Comparison of ENCODE assay signal across 1 cellular context in genomic region chr6:135498178-135498841, GRCh38.
TF ChIP-seq lines count a peak whose summit lies in the region.

No MANE protein-coding gene starts in this region.

TF ChIP-seq in HepG2, 621 proteins besides CTCF, POLR2A, EP300 and RAD21 (continued from another document and continues in another):
- TF ChIP-seq TCF12 (IDR thresholded peaks at IDR 0.05) (no peak), TCF12 (CRISPR knock-in tag; IDR thresholded peaks at IDR 0.05) (no peak), ZNF431 (CRISPR knock-in tag; IDR thresholded peaks at IDR 0.05; ENCODE audit: borderline replicate concordance, low read depth) (no peak), FOXO4 (CRISPR knock-in tag; conservative IDR thresholded peaks at IDR 0.05) (no peak), JUND (CRISPR knock-in tag; IDR thresholded peaks at IDR 0.05) (peak; percentile 78), NR0B2 (CRISPR knock-in tag; IDR thresholded peaks at IDR 0.05) (no peak), DDIT3 (CRISPR knock-in tag; IDR thresholded peaks at IDR 0.05) (no peak), ZNF232 (CRISPR knock-in tag; IDR thresholded peaks at IDR 0.05; ENCODE audit: borderline replicate concordance) (0 out of 2 replicates have a peak, but pooled peaks have one; percentile 27), ZBTB46 (CRISPR knock-in tag; IDR thresholded peaks at IDR 0.05; ENCODE audit: borderline replicate concordance) (no peak), SRSF4 (IDR thresholded peaks at IDR 0.05; ENCODE audit: low read depth, low read length, poor library complexity, severe bottlenecking) (no peak), NR3C1 (CRISPR knock-in tag; IDR thresholded peaks at IDR 0.05) (no peak), MED1 (CRISPR knock-in tag; IDR thresholded peaks at IDR 0.05) (no peak), SRSF1 (optimal IDR thresholded peaks at IDR 0.05; ENCODE audit: low read depth, low read length) (no peak), ZKSCAN1 (IDR thresholded peaks at IDR 0.05; ENCODE audit: low read length) (0 out of 2 replicates have a peak, but pooled peaks have one; percentile 11), ZNF766 (CRISPR knock-in tag; IDR thresholded peaks at IDR 0.05; ENCODE audit: borderline replicate concordance) (no peak), HMG20A (CRISPR knock-in tag; IDR thresholded peaks at IDR 0.05; ENCODE audit: borderline replicate concordance) (no peak; the same call in none of the 2 replicates), GFI1 (CRISPR knock-in tag; IDR thresholded peaks at IDR 0.05; ENCODE audit: borderline replicate concordance) (no peak), YEATS2 (CRISPR knock-in tag; IDR thresholded peaks at IDR 0.05; ENCODE audit: borderline replicate concordance) (no peak; the same call in 1 of the 2 replicates), ZNF598 (CRISPR knock-in tag; IDR thresholded peaks at IDR 0.05; ENCODE audit: borderline replicate concordance) (no peak), CEBPG (CRISPR knock-in tag; IDR thresholded peaks at IDR 0.05) (peak; percentile 65), ZNF121 (CRISPR knock-in tag; IDR thresholded peaks at IDR 0.05) (no peak), SIN3A (IDR thresholded peaks at IDR 0.05; ENCODE audit: borderline replicate concordance, low read depth, low read length) (peak; percentile 34), SNAPC5 (CRISPR knock-in tag; IDR thresholded peaks at IDR 0.05; ENCODE audit: borderline replicate concordance) (no peak), ZNF781 (CRISPR knock-in tag; IDR thresholded peaks at IDR 0.05; ENCODE audit: borderline replicate concordance, not compliant biosample characterization) (no peak), ZBTB8A (CRISPR knock-in tag; IDR thresholded peaks at IDR 0.05; ENCODE audit: borderline replicate concordance, low read depth) (no peak), KAT8 (CRISPR knock-in tag; IDR thresholded peaks at IDR 0.05) (no peak; the same call in 1 of the 2 replicates), ZZZ3 (CRISPR knock-in tag; IDR thresholded peaks at IDR 0.05; ENCODE audit: borderline replicate concordance) (no peak; the same call in 1 of the 2 replicates), ZBTB4 (CRISPR knock-in tag; IDR thresholded peaks at IDR 0.05; ENCODE audit: borderline replicate concordance) (no peak), KMT2B (CRISPR knock-in tag; IDR thresholded peaks at IDR 0.05) (no peak), FOXJ3 (CRISPR knock-in tag; IDR thresholded peaks at IDR 0.05; ENCODE audit: borderline replicate concordance) (no peak), TP53 (CRISPR knock-in tag; conservative IDR thresholded peaks at IDR 0.05) (no peak), ZNF552 (CRISPR knock-in tag; IDR thresholded peaks at IDR 0.05; ENCODE audit: borderline replicate concordance) (no peak), HNF4G (IDR thresholded peaks at IDR 0.05; ENCODE audit: borderline replicate concordance, low read depth, low read length) (no peak), HNF4G (CRISPR knock-in tag; IDR thresholded peaks at IDR 0.05; ENCODE audit: borderline replicate concordance, low read depth) (no peak), HDAC6 (IDR thresholded peaks at IDR 0.05; ENCODE audit: low read depth, low read length) (no peak), ZNF784 (CRISPR knock-in tag; IDR thresholded peaks at IDR 0.05; ENCODE audit: borderline replicate concordance) (0 out of 2 replicates have a peak, but pooled peaks have one; percentile 45), PPARG (CRISPR knock-in tag; conservative IDR thresholded peaks at IDR 0.05) (no peak), ZNF333 (CRISPR knock-in tag; IDR thresholded peaks at IDR 0.05; ENCODE audit: borderline replicate concordance) (no peak), HDAC1 (CRISPR knock-in tag; IDR thresholded peaks at IDR 0.05) (no peak), GABPB1 (CRISPR knock-in tag; IDR thresholded peaks at IDR 0.05) (no peak), TRAFD1 (CRISPR knock-in tag; IDR thresholded peaks at IDR 0.05; ENCODE audit: borderline replicate concordance) (no peak), KLF13 (CRISPR knock-in tag; IDR thresholded peaks at IDR 0.05) (no peak), ATF7-NPFF (CRISPR knock-in tag; IDR thresholded peaks at IDR 0.05; ENCODE audit: low read depth) (no peak), ZNF614 (CRISPR knock-in tag; IDR thresholded peaks at IDR 0.05; ENCODE audit: borderline replicate concordance) (no peak), ATF2 (CRISPR knock-in tag; IDR thresholded peaks at IDR 0.05) (no peak), ZNF816 (CRISPR knock-in tag; IDR thresholded peaks at IDR 0.05; ENCODE audit: borderline replicate concordance) (no peak), ZNF563 (CRISPR knock-in tag; IDR thresholded peaks at IDR 0.05) (no peak), ZNF619 (CRISPR knock-in tag; IDR thresholded peaks at IDR 0.05) (no peak), ZNF672 (CRISPR knock-in tag; IDR thresholded peaks at IDR 0.05) (no peak), REST (IDR thresholded peaks at IDR 0.05; ENCODE audit: borderline replicate concordance in 1 of 2, low read depth in 1 of 2, low read length in 2 of 2) (peak in 1 of 2 experiments; percentile 3; a peak in 1 of 4 replicates), CCDC6 (CRISPR knock-in tag; IDR thresholded peaks at IDR 0.05) (no peak), ZNF329 (CRISPR knock-in tag; IDR thresholded peaks at IDR 0.05; ENCODE audit: low read depth) (no peak), ZBTB14 (CRISPR knock-in tag; IDR thresholded peaks at IDR 0.05) (no peak), HOXA5 (CRISPR knock-in tag; IDR thresholded peaks at IDR 0.05) (no peak), ZNF547 (CRISPR knock-in tag; IDR thresholded peaks at IDR 0.05) (no peak)
